Comparison of ENCODE assay signal across 9 cellular contexts in the genomic region with DNA sequence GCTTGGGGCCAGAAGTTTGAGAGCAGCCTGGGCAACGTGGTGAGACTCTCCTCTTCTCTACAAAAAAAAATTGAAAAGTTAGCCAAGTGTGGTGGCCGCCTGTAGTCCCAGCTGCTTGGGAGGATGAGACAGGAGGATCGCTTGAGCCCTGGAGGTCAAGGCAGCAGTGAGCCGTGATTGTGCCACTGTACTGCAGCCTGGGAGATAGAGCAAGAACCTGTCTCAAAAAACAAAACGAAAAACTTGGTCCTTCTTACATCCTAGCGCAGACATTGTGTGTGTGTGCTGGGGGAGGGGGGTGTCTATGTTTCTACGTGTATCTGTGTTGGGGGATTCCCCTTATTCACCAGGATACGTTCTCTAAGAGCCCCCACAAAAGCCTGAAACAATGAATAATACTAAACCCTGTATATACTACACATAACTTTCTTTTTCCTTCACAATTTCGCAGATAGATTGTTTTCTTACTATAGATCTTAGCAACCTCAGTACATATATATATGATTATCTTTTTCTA. TPM values are rescaled to one million over a fixed set of nuclear protein-coding genes. Genes with fewer than 3 reads are reported as not detected.
A peak's percentile ranks its signal among the peaks of the same experiment; 100 is the strongest.
DNase-seq lines count a peak whose midpoint lies in the region; ATAC-seq, FAIRE-seq and TF ChIP-seq lines count a peak whose summit lies in the region.
"Had no signal": no experiment of that assay in that cellular context is flagged by ENCODE, and none has a peak within 500 bp of the region (broad histone marks: within the 10 kb centered on the region; RNA-seq: fewer than 3 reads in every experiment).

No MANE protein-coding gene starts in this region.

- TF ChIP-seq CTCF in RWPE1 (conservative IDR thresholded peaks at IDR 0.05; ENCODE audit: low read depth) (no peak), pancreas (IDR thresholded peaks at IDR 0.05) (no peak)

- CTCF ChIA-PET in RWPE1 (lab: Yijun Ruan, JAX) = interaction anchor here (0.8 to 2.9 kb wide), 2 partner anchors 23 to 35 kb away, joined by 3 to 11 read pairs; no protein-coding TSS in a partner anchor

- POLR2A ChIA-PET in RWPE1 (lab: Yijun Ruan, JAX; ENCODE audit: low non-redundant PET) = no interaction called here

- ATAC-seq in CD4-positive, CD25-positive, alpha-beta regulatory T cell (ENCODE audit: low read depth in 2 of 2) = no peak
- ATAC-seq in pancreas = no peak
- ATAC-seq in HG02938 (IDR thresholded peaks at IDR 0.05; ENCODE audit: unreplicated experiment) = no peak
- no peak for ATAC-seq in HG03135 (IDR thresholded peaks at IDR 0.05; ENCODE audit: unreplicated experiment)
- no peak for ATAC-seq in HG03342 (IDR thresholded peaks at IDR 0.05; ENCODE audit: unreplicated experiment)

- WGBS in esophagus, 2 donors = 52 to 58% methylated on average over 9 of the region's 9 CpGs
- WGBS in pancreas, 2 donors = 46 to 54% methylated on average over 9 of the region's 9 CpGs

- H3K4me1 ChIP-seq in CD4-positive, CD25-positive, alpha-beta regulatory T cell (ENCODE audit: control insufficient read depth, insufficient read depth, low read length, poor library complexity, severe bottlenecking) = peaks cover 19% of the 10 kb centered on the region
- H3K4me1 ChIP-seq in esophagus (ENCODE audit: control insufficient read depth in 2 of 2, insufficient read depth in 2 of 2, low read length in 1 of 2) = peaks cover 0 to 11% of the 10 kb centered on the region in 2 donors
- no peaks in the 10 kb centered on the region for H3K4me1 ChIP-seq in pancreas

- H3K27ac ChIP-seq in CD4-positive, CD25-positive, alpha-beta regulatory T cell (ENCODE audit: insufficient read depth, low read length, poor library complexity, severe bottlenecking) = no peak overlapping the region
- H3K27ac ChIP-seq in RWPE1 (peak overlapping the region; percentile 98), esophagus (ENCODE audit: low read depth in 2 of 2, low read length in 1 of 2) (peak overlapping the region; percentile 80 to 81), pancreas (peak overlapping the region in 1 of 4 donors; percentile 54)

- peak overlapping the region; percentile 51 to 93 (median 82) for H3K4me3 Mint-ChIP-seq in CD4-positive, CD25-positive, alpha-beta regulatory T cell

- H3K4me3 ChIP-seq in CD4-positive, CD25-positive, alpha-beta regulatory T cell (ENCODE audit: low read depth, low read length) = peak overlapping the region; percentile 72
- H3K4me3 ChIP-seq in esophagus (ENCODE audit: low read depth in 1 of 2, low read length in 2 of 2) = peak overlapping the region; percentile 43 to 51
- H3K4me3 ChIP-seq in pancreas = peak overlapping the region in 3 of 4 donors; percentile 7 to 56 (median 53)

- H3K27ac Mint-ChIP-seq in CD4-positive, CD25-positive, alpha-beta regulatory T cell = peak overlapping the region; percentile 62 to 95 (median 90)

- H3K9me3 ChIP-seq in CD4-positive, CD25-positive, alpha-beta regulatory T cell (ENCODE audit: control insufficient read depth in 2 of 2, low read length in 2 of 2) = no peaks in the 10 kb centered on the region
- H3K9me3 ChIP-seq in esophagus (ENCODE audit: control insufficient read depth in 2 of 2, insufficient read depth in 1 of 2, low read depth in 1 of 2, low read length in 1 of 2) (no peaks in the 10 kb centered on the region), pancreas (no peaks in the 10 kb centered on the region)

- no peak for FAIRE-seq in pancreas (lab: Jason Lieb, UNC)

- peaks cover 0 to 2% (median 0%) of the 10 kb centered on the region in 7 donors for H3K9me3 Mint-ChIP-seq in CD4-positive, CD25-positive, alpha-beta regulatory T cell

- peaks cover 14% of the 10 kb centered on the region for H3K27me3 ChIP-seq in CD4-positive, CD25-positive, alpha-beta regulatory T cell (ENCODE audit: control insufficient read depth, insufficient read depth, low read length)
- no peaks in the 10 kb centered on the region for H3K27me3 ChIP-seq in esophagus (ENCODE audit: control insufficient read depth in 1 of 2, insufficient read depth in 2 of 2, low read length in 2 of 2)
- H3K27me3 ChIP-seq in pancreas = no peaks in the 10 kb centered on the region

- no peaks in the 10 kb centered on the region for H3K36me3 ChIP-seq in CD4-positive, CD25-positive, alpha-beta regulatory T cell (ENCODE audit: control insufficient read depth, insufficient read depth, low read length)
- H3K36me3 ChIP-seq in esophagus (ENCODE audit: control insufficient read depth in 2 of 2, insufficient read depth in 2 of 2, low read length in 1 of 2) (no peaks in the 10 kb centered on the region), pancreas (no peaks in the 10 kb centered on the region)

- no peak for DNase-seq in CD4-positive, CD25-positive, alpha-beta regulatory T cell
- DNase-seq in RWPE1 (ENCODE audit: low spot score) = no peak
- no peak for DNase-seq in pancreas
- DNase-seq in Kasumi-1 (lab: John Stamatoyannopoulos, UW) = no peak
- DNase-seq: NCI-H2081 had no signal

- intact Hi-C loops in pancreas (cut with DNase I) = no loop called here

- peaks cover 4 to 15% (median 10%) of the 10 kb centered on the region in 4 donors for H3K4me1 Mint-ChIP-seq in CD4-positive, CD25-positive, alpha-beta regulatory T cell

- no peaks in the 10 kb centered on the region for H3K36me3 Mint-ChIP-seq in CD4-positive, CD25-positive, alpha-beta regulatory T cell

- peaks cover 27% of the 10 kb centered on the region for H3K27me3 Mint-ChIP-seq in CD4-positive, CD25-positive, alpha-beta regulatory T cell

RNA-seq across cellular contexts. Expression of a gene that starts 7.9 kb away (rescaled TPM):
- not detected for total RNA-seq in CD4-positive, CD25-positive, alpha-beta regulatory T cell
- under 1 TPM; 0.08 to 0.47 (median 0.41) TPM for polyA plus RNA-seq in CD4-positive, CD25-positive, alpha-beta regulatory T cell
- polyA plus RNA-seq in esophagus (1 to 10 TPM; 1.9 to 4.1 TPM), pancreas (1 to 10 TPM; 2.4 to 2.8 TPM)
- total RNA-seq in pancreas = 10 to 100 TPM in 1 of 6 donors, 1 to 10 TPM in 5; 1.2 to 16.6 (median 5.2) TPM

RNA-seq across cellular contexts. Expression of a gene that starts 33.9 kb away (rescaled TPM):
- total RNA-seq in CD4-positive, CD25-positive, alpha-beta regulatory T cell = not detected
- under 1 TPM in 1 of 4 donors, not detected in 3; 0.28 TPM for polyA plus RNA-seq in CD4-positive, CD25-positive, alpha-beta regulatory T cell
- polyA plus RNA-seq in esophagus = 10 to 100 TPM in 1 of 2 donors, 1 to 10 TPM in 1; 8.7 to 10.5 TPM
- 1 to 10 TPM in 3 of 6 donors, under 1 TPM in 3; 0.09 to 2.6 (median 0.86) TPM for total RNA-seq in pancreas
- under 1 TPM; 0.23 to 0.30 TPM for polyA plus RNA-seq in pancreas

RNA-seq across cellular contexts. Expression of a gene that starts 37.2 kb away (rescaled TPM):
- 354 TPM for total RNA-seq in CD4-positive, CD25-positive, alpha-beta regulatory T cell
- 10 to 100 TPM; 39.3 to 56.8 (median 45.4) TPM for polyA plus RNA-seq in CD4-positive, CD25-positive, alpha-beta regulatory T cell
- polyA plus RNA-seq in esophagus (10 to 100 TPM; 64.9 to 73.4 TPM), pancreas (10 to 100 TPM; 49.2 to 63.1 TPM)
- total RNA-seq in pancreas = 100 to 1,000 TPM in 1 of 6 donors, 10 to 100 TPM in 5; 74.0 to 101 (median 83.8) TPM

Comparison
In these comparisons a context has a peak if more than half of its experiments do, and no peak if none do; other contexts are left out.
1. RNA of a gene that starts 33.9 kb away (polyA plus RNA-seq): 8.7 to 10.5 TPM in esophagus; 0.23 to 0.30 TPM in pancreas and 0.28 TPM in CD4-positive, CD25-positive, alpha-beta regulatory T cell; every median in the first group is over 4 times any median in the second.
2. Peak in every context shown above with its lines, with median percentiles within 50 percentile points of each other: H3K4me3 ChIP-seq.